Comparison of ENCODE assay signal across 10 cellular contexts in the genomic region with DNA sequence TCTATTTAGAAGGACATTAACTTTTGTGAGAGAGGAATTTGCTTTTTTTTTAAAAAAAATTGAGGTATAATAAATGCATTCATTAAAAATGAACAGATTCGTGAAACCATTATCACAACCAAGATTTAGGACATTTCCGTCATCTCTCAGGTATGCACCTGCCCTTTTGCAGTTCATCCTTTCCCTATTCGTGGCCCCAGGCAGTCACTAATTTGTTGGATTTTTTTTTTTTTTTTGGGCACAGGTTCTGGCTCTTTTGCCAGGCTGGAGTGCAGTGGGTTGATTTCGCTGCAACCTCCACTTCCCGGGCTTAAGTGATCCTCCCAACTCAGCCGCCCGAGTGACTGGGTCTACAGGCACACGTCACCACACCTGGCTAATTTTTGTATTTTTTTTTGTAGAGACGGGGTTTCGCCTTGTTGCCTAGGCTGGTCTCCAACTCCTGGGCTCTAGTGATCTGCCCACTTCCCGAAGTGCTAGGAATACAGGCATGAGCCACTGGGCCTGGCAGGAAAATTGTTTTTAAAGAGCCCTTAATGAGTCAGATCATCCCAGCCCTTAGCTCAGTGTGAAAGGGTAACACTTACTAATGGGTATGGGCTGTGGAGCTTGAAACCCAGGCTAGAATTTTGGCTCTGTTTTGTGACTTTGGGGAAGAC. TPM values are rescaled to one million over a fixed set of nuclear protein-coding genes. Genes with fewer than 3 reads are reported as not detected.
DNase-seq lines count a peak whose midpoint lies in the region; TF ChIP-seq lines count a peak whose summit lies in the region.
"Had no signal": no experiment of that assay in that cellular context is flagged by ENCODE, and none has a peak within 500 bp of the region (broad histone marks: within the 10 kb centered on the region; RNA-seq: fewer than 3 reads in every experiment).

No MANE protein-coding gene starts in this region.

- H3K4me3 Mint-ChIP-seq in activated CD4-positive, alpha-beta memory T cell treated with anti-CD3 and anti-CD28 coated beads for 36 hours: no peak overlapping the region

- 0 out of 2 replicates have a peak overlapping the region, but pooled peaks have one; percentile 4 for H3K4me3 ChIP-seq in HEK293 (ENCODE audit: low read depth, low read length)
- peak overlapping the region; percentile 16 for H3K4me3 ChIP-seq in skeletal muscle satellite cell (ENCODE audit: low read length)

- intact Hi-C loops in activated CD4-positive, alpha-beta memory T cell treated with anti-CD3 and anti-CD28 coated beads for 36 hours (cut with micrococcal nuclease): no loop called here

- H3K36me3 ChIP-seq in HEK293 (ENCODE audit: control insufficient read depth in 2 of 2, insufficient read depth in 1 of 2, low read length in 2 of 2) (peaks cover 3 to 14% of the 10 kb centered on the region in 2 experiments; a peak in 2 of 3 replicates), skeletal muscle satellite cell (ENCODE audit: insufficient read depth, low read length) (no peaks in the 10 kb centered on the region)

- H3K27ac Mint-ChIP-seq in activated CD4-positive, alpha-beta memory T cell treated with anti-CD3 and anti-CD28 coated beads for 36 hours: no peak overlapping the region

- H3K27ac ChIP-seq in HEK293 (ENCODE audit: extremely low read depth, low read depth, low read length): no peak overlapping the region

- H3K9me3 ChIP-seq in HEK293 (ENCODE audit: control insufficient read depth, insufficient read depth, low read depth, low read length) (no peaks in the 10 kb centered on the region), skeletal muscle satellite cell (replicated peaks; ENCODE audit: low read length) (no peaks in the 10 kb centered on the region)

- H3K4me1 ChIP-seq in HEK293 (ENCODE audit: control insufficient read depth, insufficient read depth, low read length): peaks cover 29% of the 10 kb centered on the region
- H3K4me1 ChIP-seq in skeletal muscle satellite cell (ENCODE audit: control insufficient read depth, insufficient read depth, low read length): peaks cover 26% of the 10 kb centered on the region

- CTCF ChIA-PET in HEK293 (lab: Yijun Ruan, JAX): interaction anchor here (0.6 to 1.3 kb wide), 4 partner anchors 7 to 292 kb away, joined by 3 to 5 read pairs (median 4); no protein-coding TSS in a partner anchor
- CTCF ChIA-PET in activated CD4-positive, alpha-beta memory T cell treated with anti-CD3 and anti-CD28 coated beads for 36 hours (lab: Charles Lee): interaction anchor here (0.9 kb wide), 1 partner anchor 70 kb away, joined by 3 read pairs; no protein-coding TSS in a partner anchor

- H3K9me3 Mint-ChIP-seq in activated CD4-positive, alpha-beta memory T cell treated with anti-CD3 and anti-CD28 coated beads for 36 hours: no peaks in the 10 kb centered on the region

- H3K4me2 ChIP-seq in skeletal muscle satellite cell (ENCODE audit: low read length): peak overlapping the region; percentile 26

- no peak overlapping the region for H3K9ac ChIP-seq in skeletal muscle satellite cell (ENCODE audit: low read depth, low read length)

- peaks cover 56% of the 10 kb centered on the region for H3K4me1 Mint-ChIP-seq in activated CD4-positive, alpha-beta memory T cell treated with anti-CD3 and anti-CD28 coated beads for 36 hours (ENCODE audit: low read depth)

- TF ChIP-seq CTCF in HEK293 (tag by site-specific recombination; IDR thresholded peaks at IDR 0.05): no peak

- H3K36me3 Mint-ChIP-seq in activated CD4-positive, alpha-beta memory T cell treated with anti-CD3 and anti-CD28 coated beads for 36 hours: peaks cover 3% of the 10 kb centered on the region

- DNase-seq in RKO (ENCODE audit: low spot score) (peak; percentile 59), glomerular visceral epithelial cell (ENCODE audit: extremely low spot score) (peak; percentile 70), inferior parietal cortex (ENCODE audit: extremely low spot score) (no peak), SHP77 (lab: John Stamatoyannopoulos, UW) (no peak)
- DNase-seq in activated CD4-positive, alpha-beta memory T cell treated with anti-CD3 and anti-CD28 coated beads for 36 hours: no peak
- DNase-seq: activated T-cell treated with anti-CD3 and anti-CD28 coated beads, Interleukin-2, amount 50 U/mL, for 1 hour; DMS79 treated with DMSO at 0.1 percent for 48 hours; Karpas-422 had no signal

- no peaks in the 10 kb centered on the region for H3K27me3 Mint-ChIP-seq in activated CD4-positive, alpha-beta memory T cell treated with anti-CD3 and anti-CD28 coated beads for 36 hours

- H3K27me3 ChIP-seq in skeletal muscle satellite cell (ENCODE audit: control insufficient read depth, insufficient read depth, low read length): no peaks in the 10 kb centered on the region

- POLR2A ChIA-PET in HEK293 (lab: Yijun Ruan, JAX): interaction anchor here (1.8 kb wide), 1 partner anchor 9 kb away, joined by 12 read pairs; a partner anchor contains a TSS
- POLR2A ChIA-PET in activated CD4-positive, alpha-beta memory T cell treated with anti-CD3 and anti-CD28 coated beads for 36 hours (lab: Charles Lee): no interaction called here

TF ChIP-seq in HEK293, 187 proteins besides CTCF, POLR2A, EP300 and RAD21:
- peak; percentile 47 for TF ChIP-seq ZBTB8A (tag by site-specific recombination; IDR thresholded peaks at IDR 0.05)
- TF ChIP-seq ZSCAN23 (tag by site-specific recombination; IDR thresholded peaks at IDR 0.05): no peak
- TF ChIP-seq ZNF514 (tag by site-specific recombination; IDR thresholded peaks at IDR 0.05): no peak
- no peak for TF ChIP-seq ZNF24 (tag by site-specific recombination; IDR thresholded peaks at IDR 0.05)
- no peak for TF ChIP-seq ZNF433 (tag by site-specific recombination; IDR thresholded peaks at IDR 0.05; ENCODE audit: low read depth)
- peak; percentile 35; the same call in 1 of the 2 replicates for TF ChIP-seq SP7 (tag by site-specific recombination; IDR thresholded peaks at IDR 0.05)
- peak; percentile 16; the same call in 1 of the 2 replicates for TF ChIP-seq ZEB2 (tag by site-specific recombination; IDR thresholded peaks at IDR 0.05)
- TF ChIP-seq, protein P1, sequence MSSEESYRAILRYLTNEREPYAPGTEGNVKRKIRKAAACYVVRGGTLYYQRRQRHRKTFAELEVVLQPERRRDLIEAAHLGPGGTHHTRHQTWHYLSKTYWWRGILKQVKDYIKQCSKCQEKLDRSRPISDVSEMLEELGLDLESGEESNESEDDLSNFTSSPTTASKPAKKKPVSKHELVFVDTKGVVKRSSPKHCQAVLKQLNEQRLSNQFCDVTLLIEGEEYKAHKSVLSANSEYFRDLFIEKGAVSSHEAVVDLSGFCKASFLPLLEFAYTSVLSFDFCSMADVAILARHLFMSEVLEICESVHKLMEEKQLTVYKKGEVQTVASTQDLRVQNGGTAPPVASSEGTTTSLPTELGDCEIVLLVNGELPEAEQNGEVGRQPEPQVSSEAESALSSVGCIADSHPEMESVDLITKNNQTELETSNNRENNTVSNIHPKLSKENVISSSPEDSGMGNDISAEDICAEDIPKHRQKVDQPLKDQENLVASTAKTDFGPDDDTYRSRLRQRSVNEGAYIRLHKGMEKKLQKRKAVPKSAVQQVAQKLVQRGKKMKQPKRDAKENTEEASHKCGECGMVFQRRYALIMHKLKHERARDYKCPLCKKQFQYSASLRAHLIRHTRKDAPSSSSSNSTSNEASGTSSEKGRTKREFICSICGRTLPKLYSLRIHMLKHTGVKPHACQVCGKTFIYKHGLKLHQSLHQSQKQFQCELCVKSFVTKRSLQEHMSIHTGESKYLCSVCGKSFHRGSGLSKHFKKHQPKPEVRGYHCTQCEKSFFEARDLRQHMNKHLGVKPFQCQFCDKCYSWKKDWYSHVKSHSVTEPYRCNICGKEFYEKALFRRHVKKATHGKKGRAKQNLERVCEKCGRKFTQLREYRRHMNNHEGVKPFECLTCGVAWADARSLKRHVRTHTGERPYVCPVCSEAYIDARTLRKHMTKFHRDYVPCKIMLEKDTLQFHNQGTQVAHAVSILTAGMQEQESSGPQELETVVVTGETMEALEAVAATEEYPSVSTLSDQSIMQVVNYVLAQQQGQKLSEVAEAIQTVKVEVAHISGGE (tag by site-specific recombination; conservative IDR thresholded peaks at IDR 0.05; ENCODE audit: low read depth): no peak
- peak; percentile 42; the same call in 1 of the 2 replicates for TF ChIP-seq ZNF335 (tag by site-specific recombination; conservative IDR thresholded peaks at IDR 0.05)
- TF ChIP-seq ZNF350 (tag by site-specific recombination; IDR thresholded peaks at IDR 0.05): no peak
- TF ChIP-seq ZNF549 (tag by site-specific recombination; IDR thresholded peaks at IDR 0.05): no peak
- no peak for TF ChIP-seq ZNF48 (tag by site-specific recombination; IDR thresholded peaks at IDR 0.05)
- TF ChIP-seq ZBTB20 (tag by site-specific recombination; IDR thresholded peaks at IDR 0.05): peak; percentile 21; the same call in 1 of the 2 replicates
- peak; percentile 25; the same call in 1 of the 2 replicates for TF ChIP-seq ZBTB17 (tag by site-specific recombination; IDR thresholded peaks at IDR 0.05)
- TF ChIP-seq, protein P2, sequence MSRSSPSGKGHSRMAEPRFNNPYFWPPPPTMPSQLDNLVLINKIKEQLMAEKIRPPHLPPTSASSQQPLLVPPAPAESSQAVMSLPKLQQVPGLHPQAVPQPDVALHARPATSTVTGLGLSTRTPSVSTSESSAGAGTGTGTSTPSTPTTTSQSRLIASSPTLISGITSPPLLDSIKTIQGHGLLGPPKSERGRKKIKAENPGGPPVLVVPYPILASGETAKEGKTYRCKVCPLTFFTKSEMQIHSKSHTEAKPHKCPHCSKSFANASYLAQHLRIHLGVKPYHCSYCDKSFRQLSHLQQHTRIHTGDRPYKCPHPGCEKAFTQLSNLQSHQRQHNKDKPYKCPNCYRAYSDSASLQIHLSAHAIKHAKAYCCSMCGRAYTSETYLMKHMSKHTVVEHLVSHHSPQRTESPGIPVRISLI (tag by site-specific recombination; IDR thresholded peaks at IDR 0.05): peak; percentile 91

RNA-seq across cellular contexts. Expression of a gene that starts 9.2 kb away (rescaled TPM):
- total RNA-seq in skeletal muscle satellite cell (2012; rRNA removed): 30.4 and 43.3 TPM in 2 replicates
- total RNA-seq in activated CD4-positive, alpha-beta memory T cell treated with anti-CD3 and anti-CD28 coated beads for 36 hours: 10 to 100 TPM; 43.0 to 43.2 TPM

Comparison
In these comparisons a context has a peak if more than half of its experiments do, and no peak if none do; other contexts are left out.
1. DNase-seq: peak in RKO (single experiment) and glomerular visceral epithelial cell (single experiment); none in inferior parietal cortex (single experiment), activated CD4-positive, alpha-beta memory T cell treated with anti-CD3 and anti-CD28 coated beads for 36 hours (single experiment) and SHP77 (0 of 2).